Comparison of ENCODE assay signal across 8 cellular contexts in genomic region chr1:37793773-37794371, GRCh38. TPM values are rescaled to one million over a fixed set of nuclear protein-coding genes. Genes with fewer than 3 reads are reported as not detected.
DNase-seq lines count a peak whose midpoint lies in the region; ATAC-seq and TF ChIP-seq lines count a peak whose summit lies in the region.

Gene MANEAL (plus strand): TSS chr1:37793847. CDS start chr1:37794183, 336 bp downstream.

- ATAC-seq in activated B cell treated with CpG ODN at 0.5 μM for 24 hours (ENCODE audit: low read depth) (peak; percentile 79), GM18519 (IDR thresholded peaks at IDR 0.05; ENCODE audit: low FRiP score, unreplicated experiment) (no peak)
- ATAC-seq in effector memory CD8-positive, alpha-beta T cell (replicated peaks) = peak; percentile 87

- intact Hi-C loops in activated B cell treated with CpG ODN at 0.5 μM for 24 hours (cut with micrococcal nuclease) (loop anchor here (1.0 to 5.0 kb wide), 3 partner anchors 14 to 102 kb away; partner anchors contain the start of genes CDCA8, EPHA10 and YRDC), stomach (cut with DNase I; ENCODE audit: low total_unique reads) (no loop called here)

- peaks cover 23% of the 10 kb centered on the region for H3K4me1 Mint-ChIP-seq in activated B cell treated with CpG ODN at 0.5 μM for 24 hours
- H3K4me1 Mint-ChIP-seq in effector memory CD8-positive, alpha-beta T cell (ENCODE audit: low read depth in 2 of 2) = peaks cover 13 to 18% of the 10 kb centered on the region in 2 donors

- peak within 1 kb of the TSS; percentile 55 to 74 (median 68) for H3K4me3 ChIP-seq in stomach

- no peak for TF ChIP-seq POLR2A in stomach (IDR thresholded peaks at IDR 0.05)

- TF ChIP-seq CTCF in activated B cell treated with CpG ODN at 0.5 μM for 24 hours (IDR thresholded peaks at IDR 0.05) (no peak), stomach (IDR thresholded peaks at IDR 0.05) (no peak)

- peaks cover 15 to 25% (median 23%) of the 10 kb centered on the region in 4 donors for H3K4me1 ChIP-seq in stomach

- no peaks in the 10 kb centered on the region for H3K9me3 ChIP-seq in stomach

- no peak for TF ChIP-seq EP300 in stomach (IDR thresholded peaks at IDR 0.05)

- 0 to 1% (median 0%) methylated on average over 3 to 81 of the region's 82 CpGs; no CpG with 5 or more reads in 1 of the 5 donors for whole genome bisulfite sequencing in stomach, 5 donors

- CTCF ChIA-PET in activated B cell treated with CpG ODN at 0.5 μM for 24 hours (lab: Charles Lee) = no interaction called here

- H3K36me3 ChIP-seq in stomach = peaks cover 0 to 9% (median 1%) of the 10 kb centered on the region in 4 donors

- peak; percentile 6 for DNase-seq in GF-D8 (lab: John Stamatoyannopoulos, UW)
- DNase-seq in HCEC 1CT = peak; percentile 36
- peak; percentile 82 for DNase-seq in NCI-H146 (lab: John Stamatoyannopoulos, UW)
- DNase-seq in activated B cell treated with CpG ODN at 0.5 μM for 24 hours = peak; percentile 56
- DNase-seq in effector memory CD8-positive, alpha-beta T cell = peak in 2 of 3 experiments; percentile 25 to 37
- DNase-seq in lung microvascular endothelial cell (ENCODE audit: low read depth in 2 of 2) = peak; percentile 62 to 67
- DNase-seq in stomach = peak; percentile 48

- H3K9me3 Mint-ChIP-seq in activated B cell treated with CpG ODN at 0.5 μM for 24 hours = no peaks in the 10 kb centered on the region
- no peaks in the 10 kb centered on the region for H3K9me3 Mint-ChIP-seq in effector memory CD8-positive, alpha-beta T cell

- POLR2A ChIA-PET in activated B cell treated with CpG ODN at 0.5 μM for 24 hours (lab: Charles Lee) = interaction anchor here (0.6 to 1.9 kb wide), 4 partner anchors 12 to 24 kb away, joined by 3 to 8 read pairs (median 4); partner anchors contain the start of genes C1orf122 and YRDC

- peaks cover 9% of the 10 kb centered on the region for H3K36me3 Mint-ChIP-seq in activated B cell treated with CpG ODN at 0.5 μM for 24 hours (ENCODE audit: low read depth)
- H3K36me3 Mint-ChIP-seq in effector memory CD8-positive, alpha-beta T cell (ENCODE audit: insufficient read depth) = no peaks in the 10 kb centered on the region

- H3K27me3 Mint-ChIP-seq in activated B cell treated with CpG ODN at 0.5 μM for 24 hours = peaks cover 13% of the 10 kb centered on the region
- peaks cover 7 to 40% of the 10 kb centered on the region in 2 donors for H3K27me3 Mint-ChIP-seq in effector memory CD8-positive, alpha-beta T cell

- H3K27me3 ChIP-seq in stomach = peaks cover 0 to 51% (median 0%) of the 10 kb centered on the region in 3 donors

- H3K27ac Mint-ChIP-seq in activated B cell treated with CpG ODN at 0.5 μM for 24 hours = no peak within 1 kb of the TSS
- peak within 1 kb of the TSS; percentile 35 to 75 for H3K27ac Mint-ChIP-seq in effector memory CD8-positive, alpha-beta T cell

- H3K27ac ChIP-seq in stomach = peak within 1 kb of the TSS; percentile 7 to 40 (median 38)

- H3K4me3 Mint-ChIP-seq in activated B cell treated with CpG ODN at 0.5 μM for 24 hours = peak within 1 kb of the TSS; percentile 83
- peak within 1 kb of the TSS; percentile 89 to 90 for H3K4me3 Mint-ChIP-seq in effector memory CD8-positive, alpha-beta T cell

RNA-seq across cellular contexts. Expression of gene MANEAL, which starts in this region (rescaled TPM):
- 5.3 and 5.4 TPM in 2 replicates for total RNA-seq in activated B cell treated with CpG ODN at 0.5 μM for 24 hours
- total RNA-seq in lung microvascular endothelial cell = 0.65 and 1.6 TPM in 2 replicates
- 1 to 10 TPM in 4 of 5 donors, not detected in 1; 1.8 to 5.8 (median 3.8) TPM for total RNA-seq in stomach
- polyA plus RNA-seq in stomach = 1 to 10 TPM; 1.4 to 3.6 (median 2.2) TPM

Comparison
In these comparisons a context has a peak if more than half of its experiments do, and no peak if none do; other contexts are left out.
1. DNase-seq: peak in every context shown above with its lines; median percentile 82 in NCI-H146; 64 in lung microvascular endothelial cell; 56 in activated B cell treated with CpG ODN at 0.5 μM for 24 hours; 48 in stomach; 36 in HCEC 1CT; 31 in effector memory CD8-positive, alpha-beta T cell; 6 in GF-D8.